1 cellular context compared by ENCODE assay signal in the genomic region with DNA sequence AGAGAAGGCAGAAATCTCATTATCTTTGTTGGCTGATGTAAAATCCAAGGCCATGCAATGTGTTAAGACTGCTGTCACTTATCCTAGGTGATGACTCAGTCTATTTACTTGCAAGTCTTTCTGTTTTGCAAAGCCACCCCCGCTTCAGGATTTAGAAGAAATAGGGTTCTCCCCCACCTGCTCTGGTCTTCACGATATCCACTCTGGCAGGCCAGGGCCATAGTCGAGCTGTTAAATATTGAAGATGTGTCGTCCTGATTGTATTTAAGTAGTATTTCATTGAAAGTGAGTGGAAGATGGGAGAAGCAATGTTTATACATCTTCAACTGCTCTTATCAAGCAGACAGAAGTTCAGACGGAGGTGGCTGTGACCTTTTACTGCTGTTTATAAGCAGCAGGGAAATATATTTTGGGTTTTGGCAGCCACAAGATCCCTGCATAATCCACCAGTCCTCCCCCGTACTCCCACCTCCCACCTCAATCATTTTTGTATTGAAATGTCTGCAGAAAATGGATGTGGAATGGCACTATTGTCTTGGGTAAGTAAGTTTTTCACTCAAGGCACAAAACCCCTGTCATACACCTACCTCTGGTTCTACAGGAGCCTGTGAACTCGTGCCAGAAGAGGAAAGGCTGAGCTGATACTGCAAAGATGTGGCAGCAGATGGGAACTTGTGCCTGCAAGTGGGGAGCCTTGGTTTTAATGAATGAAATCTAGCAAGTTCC.
TF ChIP-seq lines count a peak whose summit lies in the region.

No MANE protein-coding gene starts in this region.

TF ChIP-seq in K562, 482 proteins besides CTCF, POLR2A, EP300 and RAD21 (continued from another document):
- TF ChIP-seq, protein P1, sequence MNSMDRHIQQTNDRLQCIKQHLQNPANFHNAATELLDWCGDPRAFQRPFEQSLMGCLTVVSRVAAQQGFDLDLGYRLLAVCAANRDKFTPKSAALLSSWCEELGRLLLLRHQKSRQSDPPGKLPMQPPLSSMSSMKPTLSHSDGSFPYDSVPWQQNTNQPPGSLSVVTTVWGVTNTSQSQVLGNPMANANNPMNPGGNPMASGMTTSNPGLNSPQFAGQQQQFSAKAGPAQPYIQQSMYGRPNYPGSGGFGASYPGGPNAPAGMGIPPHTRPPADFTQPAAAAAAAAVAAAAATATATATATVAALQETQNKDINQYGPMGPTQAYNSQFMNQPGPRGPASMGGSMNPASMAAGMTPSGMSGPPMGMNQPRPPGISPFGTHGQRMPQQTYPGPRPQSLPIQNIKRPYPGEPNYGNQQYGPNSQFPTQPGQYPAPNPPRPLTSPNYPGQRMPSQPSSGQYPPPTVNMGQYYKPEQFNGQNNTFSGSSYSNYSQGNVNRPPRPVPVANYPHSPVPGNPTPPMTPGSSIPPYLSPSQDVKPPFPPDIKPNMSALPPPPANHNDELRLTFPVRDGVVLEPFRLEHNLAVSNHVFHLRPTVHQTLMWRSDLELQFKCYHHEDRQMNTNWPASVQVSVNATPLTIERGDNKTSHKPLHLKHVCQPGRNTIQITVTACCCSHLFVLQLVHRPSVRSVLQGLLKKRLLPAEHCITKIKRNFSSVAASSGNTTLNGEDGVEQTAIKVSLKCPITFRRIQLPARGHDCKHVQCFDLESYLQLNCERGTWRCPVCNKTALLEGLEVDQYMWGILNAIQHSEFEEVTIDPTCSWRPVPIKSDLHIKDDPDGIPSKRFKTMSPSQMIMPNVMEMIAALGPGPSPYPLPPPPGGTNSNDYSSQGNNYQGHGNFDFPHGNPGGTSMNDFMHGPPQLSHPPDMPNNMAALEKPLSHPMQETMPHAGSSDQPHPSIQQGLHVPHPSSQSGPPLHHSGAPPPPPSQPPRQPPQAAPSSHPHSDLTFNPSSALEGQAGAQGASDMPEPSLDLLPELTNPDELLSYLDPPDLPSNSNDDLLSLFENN (IDR thresholded peaks at IDR 0.05; ENCODE audit: low read depth in 2 of 2, low read length in 2 of 2), result peak in 1 of 2 experiments; percentile 83; a peak in 2 of 4 replicates
- peak; percentile 78 for TF ChIP-seq NFIC (IDR thresholded peaks at IDR 0.05)
- no peak for TF ChIP-seq RB1 (IDR thresholded peaks at IDR 0.05; ENCODE audit: low read depth)
- TF ChIP-seq, protein P2, sequence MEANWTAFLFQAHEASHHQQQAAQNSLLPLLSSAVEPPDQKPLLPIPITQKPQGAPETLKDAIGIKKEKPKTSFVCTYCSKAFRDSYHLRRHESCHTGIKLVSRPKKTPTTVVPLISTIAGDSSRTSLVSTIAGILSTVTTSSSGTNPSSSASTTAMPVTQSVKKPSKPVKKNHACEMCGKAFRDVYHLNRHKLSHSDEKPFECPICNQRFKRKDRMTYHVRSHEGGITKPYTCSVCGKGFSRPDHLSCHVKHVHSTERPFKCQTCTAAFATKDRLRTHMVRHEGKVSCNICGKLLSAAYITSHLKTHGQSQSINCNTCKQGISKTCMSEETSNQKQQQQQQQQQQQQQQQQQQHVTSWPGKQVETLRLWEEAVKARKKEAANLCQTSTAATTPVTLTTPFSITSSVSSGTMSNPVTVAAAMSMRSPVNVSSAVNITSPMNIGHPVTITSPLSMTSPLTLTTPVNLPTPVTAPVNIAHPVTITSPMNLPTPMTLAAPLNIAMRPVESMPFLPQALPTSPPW (CRISPR knock-in tag; IDR thresholded peaks at IDR 0.05), result peak; percentile 20; the same call in 1 of the 2 replicates
- TF ChIP-seq LEF1 (IDR thresholded peaks at IDR 0.05), result peak; percentile 90
- TF ChIP-seq, protein P3, sequence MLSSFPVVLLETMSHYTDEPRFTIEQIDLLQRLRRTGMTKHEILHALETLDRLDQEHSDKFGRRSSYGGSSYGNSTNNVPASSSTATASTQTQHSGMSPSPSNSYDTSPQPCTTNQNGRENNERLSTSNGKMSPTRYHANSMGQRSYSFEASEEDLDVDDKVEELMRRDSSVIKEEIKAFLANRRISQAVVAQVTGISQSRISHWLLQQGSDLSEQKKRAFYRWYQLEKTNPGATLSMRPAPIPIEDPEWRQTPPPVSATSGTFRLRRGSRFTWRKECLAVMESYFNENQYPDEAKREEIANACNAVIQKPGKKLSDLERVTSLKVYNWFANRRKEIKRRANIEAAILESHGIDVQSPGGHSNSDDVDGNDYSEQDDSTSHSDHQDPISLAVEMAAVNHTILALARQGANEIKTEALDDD (IDR thresholded peaks at IDR 0.05), result peak; percentile 30; the same call in 1 of the 2 replicates
- TF ChIP-seq ZNF583 (CRISPR knock-in tag; IDR thresholded peaks at IDR 0.05), result peak; percentile 50; the same call in 1 of the 2 replicates
- TF ChIP-seq, protein P4, sequence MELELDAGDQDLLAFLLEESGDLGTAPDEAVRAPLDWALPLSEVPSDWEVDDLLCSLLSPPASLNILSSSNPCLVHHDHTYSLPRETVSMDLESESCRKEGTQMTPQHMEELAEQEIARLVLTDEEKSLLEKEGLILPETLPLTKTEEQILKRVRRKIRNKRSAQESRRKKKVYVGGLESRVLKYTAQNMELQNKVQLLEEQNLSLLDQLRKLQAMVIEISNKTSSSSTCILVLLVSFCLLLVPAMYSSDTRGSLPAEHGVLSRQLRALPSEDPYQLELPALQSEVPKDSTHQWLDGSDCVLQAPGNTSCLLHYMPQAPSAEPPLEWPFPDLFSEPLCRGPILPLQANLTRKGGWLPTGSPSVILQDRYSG (tag; conservative IDR thresholded peaks at IDR 0.05; ENCODE audit: low read depth), result no peak
- peak; percentile 43; the same call in 1 of the 2 replicates for TF ChIP-seq TOE1 (IDR thresholded peaks at IDR 0.05; ENCODE audit: borderline replicate concordance)
- TF ChIP-seq TOE1 (CRISPR knock-in tag; IDR thresholded peaks at IDR 0.05; ENCODE audit: borderline replicate concordance, low read depth), result no peak
- TF ChIP-seq ZNF766 (CRISPR knock-in tag; conservative IDR thresholded peaks at IDR 0.05), result no peak
- 0 out of 2 replicates have a peak, but pooled peaks have one; percentile 5 for TF ChIP-seq PTRF (tag; IDR thresholded peaks at IDR 0.05)
- peak; percentile 89 for TF ChIP-seq TCF3 (CRISPR knock-in tag; IDR thresholded peaks at IDR 0.05)
- TF ChIP-seq, protein P5, sequence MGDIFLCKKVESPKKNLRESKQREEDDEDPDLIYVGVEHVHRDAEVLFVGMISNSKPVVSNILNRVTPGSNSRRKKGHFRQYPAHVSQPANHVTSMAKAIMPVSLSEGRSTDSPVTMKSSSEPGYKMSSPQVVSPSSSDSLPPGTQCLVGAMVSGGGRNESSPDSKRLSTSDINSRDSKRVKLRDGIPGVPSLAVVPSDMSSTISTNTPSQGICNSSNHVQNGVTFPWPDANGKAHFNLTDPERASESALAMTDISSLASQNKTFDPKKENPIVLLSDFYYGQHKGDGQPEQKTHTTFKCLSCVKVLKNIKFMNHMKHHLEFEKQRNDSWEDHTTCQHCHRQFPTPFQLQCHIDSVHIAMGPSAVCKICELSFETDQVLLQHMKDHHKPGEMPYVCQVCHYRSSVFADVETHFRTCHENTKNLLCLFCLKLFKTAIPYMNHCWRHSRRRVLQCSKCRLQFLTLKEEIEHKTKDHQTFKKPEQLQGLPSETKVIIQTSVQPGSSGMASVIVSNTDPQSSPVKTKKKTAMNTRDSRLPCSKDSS (IDR thresholded peaks at IDR 0.05; ENCODE audit: low read depth, partially characterized antibody), result no peak
- TF ChIP-seq ZNF778 (CRISPR knock-in tag; IDR thresholded peaks at IDR 0.05), result no peak
- peak; percentile 95 for TF ChIP-seq DPF2 (IDR thresholded peaks at IDR 0.05)
- TF ChIP-seq CREM (IDR thresholded peaks at IDR 0.05; ENCODE audit: low read depth), result peak; percentile 33; the same call in 1 of the 2 replicates
- TF ChIP-seq TAL1 (IDR thresholded peaks at IDR 0.05), result peak; percentile 91
- peak; percentile 92 to 95 for TF ChIP-seq KDM1A (IDR thresholded peaks at IDR 0.05)
- peak in 1 of 2 experiments; percentile 75; a peak in 1 of 3 replicates for TF ChIP-seq CBX3 (IDR thresholded peaks at IDR 0.05; ENCODE audit: borderline replicate concordance in 1 of 2, low read length in 2 of 2)
- 0 out of 2 replicates have a peak, but pooled peaks have one; percentile 21 for TF ChIP-seq DIDO1 (tag; IDR thresholded peaks at IDR 0.05; ENCODE audit: low read depth)
- TF ChIP-seq SPI1 (IDR thresholded peaks at IDR 0.05; ENCODE audit: borderline replicate concordance, low read depth, low read length), result no peak
- no peak; the same call in 1 of the 2 replicates for TF ChIP-seq CREB1 (IDR thresholded peaks at IDR 0.05)
- TF ChIP-seq CREB1 (CRISPR knock-in tag; IDR thresholded peaks at IDR 0.05), result no peak
- TF ChIP-seq PHF8 (IDR thresholded peaks at IDR 0.05; ENCODE audit: borderline replicate concordance, low read length), result no peak
- TF ChIP-seq, protein P6, sequence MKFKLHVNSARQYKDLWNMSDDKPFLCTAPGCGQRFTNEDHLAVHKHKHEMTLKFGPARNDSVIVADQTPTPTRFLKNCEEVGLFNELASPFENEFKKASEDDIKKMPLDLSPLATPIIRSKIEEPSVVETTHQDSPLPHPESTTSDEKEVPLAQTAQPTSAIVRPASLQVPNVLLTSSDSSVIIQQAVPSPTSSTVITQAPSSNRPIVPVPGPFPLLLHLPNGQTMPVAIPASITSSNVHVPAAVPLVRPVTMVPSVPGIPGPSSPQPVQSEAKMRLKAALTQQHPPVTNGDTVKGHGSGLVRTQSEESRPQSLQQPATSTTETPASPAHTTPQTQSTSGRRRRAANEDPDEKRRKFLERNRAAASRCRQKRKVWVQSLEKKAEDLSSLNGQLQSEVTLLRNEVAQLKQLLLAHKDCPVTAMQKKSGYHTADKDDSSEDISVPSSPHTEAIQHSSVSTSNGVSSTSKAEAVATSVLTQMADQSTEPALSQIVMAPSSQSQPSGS (CRISPR knock-in tag; IDR thresholded peaks at IDR 0.05), result no peak
- 0 out of 2 replicates have a peak, but pooled peaks have one; percentile 69 for TF ChIP-seq MTA3 (IDR thresholded peaks at IDR 0.05; ENCODE audit: borderline replicate concordance)
- no peak for TF ChIP-seq NFIX (CRISPR knock-in tag; IDR thresholded peaks at IDR 0.05; ENCODE audit: low read depth)
- TF ChIP-seq SMARCE1 (IDR thresholded peaks at IDR 0.05), result peak; percentile 94
- TF ChIP-seq NBN (IDR thresholded peaks at IDR 0.05; ENCODE audit: low read depth), result peak; percentile 77; the same call in 1 of the 2 replicates
- TF ChIP-seq CEBPG (CRISPR knock-in tag; IDR thresholded peaks at IDR 0.05), result peak; percentile 73; the same call in 1 of the 2 replicates
- TF ChIP-seq CEBPG (tag; conservative IDR thresholded peaks at IDR 0.05 in 1 of 2, IDR thresholded peaks at IDR 0.05 in 1 of 2), result peak; percentile 53 to 79
- peak in 1 of 2 experiments; percentile 91; a peak in 2 of 4 replicates for TF ChIP-seq TBL1XR1 (IDR thresholded peaks at IDR 0.05; ENCODE audit: low read length in 2 of 2)
- no peak for TF ChIP-seq MXI1 (IDR thresholded peaks at IDR 0.05; ENCODE audit: low read depth, low read length)
- TF ChIP-seq ZNF354B (CRISPR knock-in tag; IDR thresholded peaks at IDR 0.05), result no peak
- TF ChIP-seq MECOM (CRISPR knock-in tag; IDR thresholded peaks at IDR 0.05), result no peak
- TF ChIP-seq, protein P7, sequence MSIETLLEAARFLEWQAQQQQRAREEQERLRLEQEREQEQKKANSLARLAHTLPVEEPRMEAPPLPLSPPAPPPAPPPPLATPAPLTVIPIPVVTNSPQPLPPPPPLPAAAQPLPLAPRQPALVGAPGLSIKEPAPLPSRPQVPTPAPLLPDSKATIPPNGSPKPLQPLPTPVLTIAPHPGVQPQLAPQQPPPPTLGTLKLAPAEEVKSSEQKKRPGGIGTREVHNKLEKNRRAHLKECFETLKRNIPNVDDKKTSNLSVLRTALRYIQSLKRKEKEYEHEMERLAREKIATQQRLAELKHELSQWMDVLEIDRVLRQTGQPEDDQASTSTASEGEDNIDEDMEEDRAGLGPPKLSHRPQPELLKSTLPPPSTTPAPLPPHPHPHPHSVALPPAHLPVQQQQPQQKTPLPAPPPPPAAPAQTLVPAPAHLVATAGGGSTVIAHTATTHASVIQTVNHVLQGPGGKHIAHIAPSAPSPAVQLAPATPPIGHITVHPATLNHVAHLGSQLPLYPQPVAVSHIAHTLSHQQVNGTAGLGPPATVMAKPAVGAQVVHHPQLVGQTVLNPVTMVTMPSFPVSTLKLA (conservative IDR thresholded peaks at IDR 0.05), result peak; percentile 36 to 72; a peak in 3 of 4 replicates
- TF ChIP-seq CCNT2 (IDR thresholded peaks at IDR 0.05; ENCODE audit: borderline replicate concordance, extremely low read depth, insufficient read length, low read depth, low read length), result peak; percentile 73
- peak; percentile 53; the same call in 1 of the 2 replicates for TF ChIP-seq BCOR (IDR thresholded peaks at IDR 0.05)
- TF ChIP-seq, protein P8, sequence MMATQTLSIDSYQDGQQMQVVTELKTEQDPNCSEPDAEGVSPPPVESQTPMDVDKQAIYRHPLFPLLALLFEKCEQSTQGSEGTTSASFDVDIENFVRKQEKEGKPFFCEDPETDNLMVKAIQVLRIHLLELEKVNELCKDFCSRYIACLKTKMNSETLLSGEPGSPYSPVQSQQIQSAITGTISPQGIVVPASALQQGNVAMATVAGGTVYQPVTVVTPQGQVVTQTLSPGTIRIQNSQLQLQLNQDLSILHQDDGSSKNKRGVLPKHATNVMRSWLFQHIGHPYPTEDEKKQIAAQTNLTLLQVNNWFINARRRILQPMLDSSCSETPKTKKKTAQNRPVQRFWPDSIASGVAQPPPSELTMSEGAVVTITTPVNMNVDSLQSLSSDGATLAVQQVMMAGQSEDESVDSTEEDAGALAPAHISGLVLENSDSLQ (IDR thresholded peaks at IDR 0.05), result peak; percentile 94
- peak; percentile 93 for TF ChIP-seq CBFA2T2 (conservative IDR thresholded peaks at IDR 0.05)
- peak; percentile 77; the same call in 1 of the 2 replicates for TF ChIP-seq RNF2 (IDR thresholded peaks at IDR 0.05)
- TF ChIP-seq TRIM28 (IDR thresholded peaks at IDR 0.05), result peak; percentile 44; the same call in 1 of the 2 replicates
- TF ChIP-seq SMARCA4 (IDR thresholded peaks at IDR 0.05), result peak; percentile 94
- TF ChIP-seq SOX6 (IDR thresholded peaks at IDR 0.05), result peak; percentile 80
- peak; percentile 70 to 85; a peak in 3 of 4 replicates for TF ChIP-seq FOXA3 (CRISPR knock-in tag; conservative IDR thresholded peaks at IDR 0.05 in 1 of 2, IDR thresholded peaks at IDR 0.05 in 1 of 2)
- TF ChIP-seq ZNF41 (CRISPR knock-in tag; conservative IDR thresholded peaks at IDR 0.05), result no peak
- TF ChIP-seq SRSF3 (IDR thresholded peaks at IDR 0.05; ENCODE audit: insufficient read depth, low read length), result no peak
- no peak for TF ChIP-seq MCM3 (IDR thresholded peaks at IDR 0.05)
- no peak for TF ChIP-seq CHD4 (IDR thresholded peaks at IDR 0.05; ENCODE audit: insufficient read depth, insufficient replicate concordance, low read depth, low read length, poor library complexity, severe bottlenecking)
- TF ChIP-seq ZBTB17 (CRISPR knock-in tag; IDR thresholded peaks at IDR 0.05), result peak; percentile 86
- TF ChIP-seq, protein P9, sequence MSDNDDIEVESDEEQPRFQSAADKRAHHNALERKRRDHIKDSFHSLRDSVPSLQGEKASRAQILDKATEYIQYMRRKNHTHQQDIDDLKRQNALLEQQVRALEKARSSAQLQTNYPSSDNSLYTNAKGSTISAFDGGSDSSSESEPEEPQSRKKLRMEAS (CRISPR knock-in tag; IDR thresholded peaks at IDR 0.05), result no peak
- TF ChIP-seq MYC (IDR thresholded peaks at IDR 0.05; ENCODE audit: low read depth, low read length), result peak; percentile 69
- no peak for TF ChIP-seq MYC (CRISPR knock-in tag; IDR thresholded peaks at IDR 0.05; ENCODE audit: borderline replicate concordance, low read depth)
- peak; percentile 22; the same call in 1 of the 2 replicates for TF ChIP-seq CXXC5 (CRISPR knock-in tag; IDR thresholded peaks at IDR 0.05)
